ENCODE assay signal across 9 cellular contexts in the genomic region with DNA sequence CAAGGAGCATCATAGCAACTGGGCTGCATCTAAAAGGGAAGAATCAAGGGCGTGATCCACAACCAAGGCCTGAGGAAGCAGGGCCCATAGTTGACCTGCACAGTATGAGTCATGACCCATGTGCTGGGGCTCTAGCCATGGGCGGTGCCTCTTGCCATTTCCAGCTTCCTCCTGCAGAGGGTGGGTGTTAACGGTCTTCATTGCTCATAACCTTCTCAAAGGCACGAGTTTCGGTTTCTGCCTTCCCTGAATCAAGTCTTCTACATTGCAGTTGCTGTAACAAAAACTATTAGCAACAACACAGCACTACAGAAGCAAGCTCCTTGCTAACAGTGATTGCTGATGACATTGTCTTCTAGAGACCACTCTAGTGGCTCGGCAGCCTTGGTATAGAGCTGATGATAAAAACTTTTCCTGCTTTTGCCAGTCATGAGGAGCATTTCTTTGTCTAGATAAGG.
DNase-seq lines count a peak whose midpoint lies in the region; ATAC-seq, FAIRE-seq and TF ChIP-seq lines count a peak whose summit lies in the region.
"Had no signal": no experiment of that assay in that cellular context is flagged by ENCODE, and none has a peak within 500 bp of the region (broad histone marks: within the 10 kb centered on the region; RNA-seq: fewer than 3 reads in every experiment).

No MANE protein-coding gene starts in this region.

- peak overlapping the region; percentile 49 for H3K4me3 Mint-ChIP-seq in dendritic cell treated with granulocyte-macrophage colony-stimulating factor and Interleukin-4, amounts not matched to agents 40 ng/mL and 50 ng/mL, for 4 days
- no peak overlapping the region for H3K4me3 Mint-ChIP-seq in nephron progenitor cell

- no peaks in the 10 kb centered on the region for H3K36me3 ChIP-seq in muscle layer of duodenum (ENCODE audit: control insufficient read depth in 1 of 2, insufficient read depth in 2 of 2, low read length in 2 of 2)

- no peaks in the 10 kb centered on the region for H3K9me3 ChIP-seq in muscle layer of duodenum (ENCODE audit: control insufficient read depth in 1 of 2, low read length in 2 of 2)

- peak overlapping the region; percentile 86 for H3K27ac Mint-ChIP-seq in dendritic cell treated with granulocyte-macrophage colony-stimulating factor and Interleukin-4, amounts not matched to agents 40 ng/mL and 50 ng/mL, for 4 days
- no peak overlapping the region for H3K27ac Mint-ChIP-seq in nephron progenitor cell

- peaks cover 64% of the 10 kb centered on the region for H3K4me1 Mint-ChIP-seq in dendritic cell treated with granulocyte-macrophage colony-stimulating factor and Interleukin-4, amounts not matched to agents 40 ng/mL and 50 ng/mL, for 4 days (ENCODE audit: low read depth)
- H3K4me1 Mint-ChIP-seq in nephron progenitor cell, result peaks cover 34% of the 10 kb centered on the region

- DNase-seq in A172 (ENCODE audit: low spot score), result peak; percentile 99
- peak; percentile 87 for DNase-seq in SKM-1 treated with dmso at 0.1 percent for 144 hours (lab: John Stamatoyannopoulos, UW; ENCODE audit: unreplicated experiment)
- peak; percentile 75 for DNase-seq in urothelium cell line (ENCODE audit: low spot score)
- DNase-seq in nephron progenitor cell, result no peak

- no peaks in the 10 kb centered on the region for H3K4me1 ChIP-seq in muscle layer of duodenum (ENCODE audit: control insufficient read depth in 1 of 2, insufficient read depth in 2 of 2, low read length in 2 of 2)

- TF ChIP-seq CTCF in nephron progenitor cell (IDR thresholded peaks at IDR 0.05), result no peak

- no peaks in the 10 kb centered on the region for H3K9me3 Mint-ChIP-seq in dendritic cell treated with granulocyte-macrophage colony-stimulating factor and Interleukin-4, amounts not matched to agents 40 ng/mL and 50 ng/mL, for 4 days
- H3K9me3 Mint-ChIP-seq in nephron progenitor cell, result peaks cover under 1% of the 10 kb centered on the region

- H3K4me3 ChIP-seq in muscle layer of duodenum (ENCODE audit: low read depth in 1 of 2, low read length in 2 of 2), result no peak overlapping the region

- H3K27me3 ChIP-seq in muscle layer of duodenum (ENCODE audit: low read depth, low read length), result no peaks in the 10 kb centered on the region

- intact Hi-C loops in dendritic cell treated with granulocyte-macrophage colony-stimulating factor and Interleukin-4, amounts not matched to agents 40 ng/mL and 50 ng/mL, for 4 days (cut with micrococcal nuclease), result loop anchor here (1.0 to 2.0 kb wide), 2 partner anchors 66 to 80 kb away; a partner anchor contains a TSS

- H3K36me3 Mint-ChIP-seq in dendritic cell treated with granulocyte-macrophage colony-stimulating factor and Interleukin-4, amounts not matched to agents 40 ng/mL and 50 ng/mL, for 4 days (ENCODE audit: low read depth), result no peaks in the 10 kb centered on the region
- peaks cover under 1% of the 10 kb centered on the region for H3K36me3 Mint-ChIP-seq in nephron progenitor cell (ENCODE audit: low read depth)

- FAIRE-seq in urothelium cell line (lab: Jason Lieb, UNC), result no peak
- FAIRE-seq: G401.6 had no signal

- H3K27me3 Mint-ChIP-seq in dendritic cell treated with granulocyte-macrophage colony-stimulating factor and Interleukin-4, amounts not matched to agents 40 ng/mL and 50 ng/mL, for 4 days, result no peaks in the 10 kb centered on the region
- peaks cover 6% of the 10 kb centered on the region for H3K27me3 Mint-ChIP-seq in nephron progenitor cell (ENCODE audit: low read depth, poor library complexity)

- ATAC-seq in GM18909 (IDR thresholded peaks at IDR 0.05; ENCODE audit: poor library complexity, unreplicated experiment), result peak; percentile 98
- peak; percentile 87 for ATAC-seq in HG03196 (IDR thresholded peaks at IDR 0.05; ENCODE audit: unreplicated experiment)

- peak overlapping the region; percentile 62 for H3K27ac ChIP-seq in muscle layer of duodenum (ENCODE audit: low read length)
